In genomic region chr2:61670591-61671503, GRCh38 we compare ENCODE assay signal across 8 cellular contexts.
A peak's percentile ranks its signal among the peaks of the same experiment; 100 is the strongest.
DNase-seq lines count a peak whose midpoint lies in the region; ATAC-seq, FAIRE-seq and TF ChIP-seq lines count a peak whose summit lies in the region.

No MANE protein-coding gene starts in this region.

- H4K20me1 ChIP-seq in Loucy (ENCODE audit: insufficient read depth, low read length, poor library complexity, severe bottlenecking) (no peaks in the 10 kb centered on the region), K562 (replicated peaks; ENCODE audit: control insufficient read depth, insufficient read depth, low read length) (no peaks in the 10 kb centered on the region)

- POLR2A ChIA-PET in K562 (lab: Yijun Ruan, JAX), result interaction anchor here (0.5 to 1.6 kb wide), 2 partner anchors 12 to 201 kb away, joined by 3 to 4 read pairs; no protein-coding TSS in a partner anchor

- H3K27me3 Mint-ChIP-seq in stimulated activated naive B cell treated with anti-CD40 and anti-IgM and Interleukin-4, amounts not matched to agents 10 μg/mL and 1 μg/mL and 100 μg/mL, for 72 hours, result no peaks in the 10 kb centered on the region

- peaks cover 0 to 9% of the 10 kb centered on the region in 2 donors for H3K36me3 Mint-ChIP-seq in stimulated activated naive B cell treated with anti-CD40 and anti-IgM and Interleukin-4, amounts not matched to agents 10 μg/mL and 1 μg/mL and 100 μg/mL, for 72 hours

- no peaks in the 10 kb centered on the region for H3F3A ChIP-seq in Loucy (ENCODE audit: low read depth)

- peak; percentile 72 for ATAC-seq in GM21381 (IDR thresholded peaks at IDR 0.05; ENCODE audit: unreplicated experiment)
- ATAC-seq in K562, result peak; percentile 62
- peak; percentile 85 to 88 for ATAC-seq in stimulated activated naive B cell treated with anti-CD40 and anti-IgM and Interleukin-4, amounts not matched to agents 10 μg/mL and 1 μg/mL and 100 μg/mL, for 72 hours (replicated peaks)
- no peak for ATAC-seq in GM18861 (IDR thresholded peaks at IDR 0.05; ENCODE audit: unreplicated experiment)

- peak overlapping the region; percentile 69 to 73 for H3K4me3 Mint-ChIP-seq in stimulated activated naive B cell treated with anti-CD40 and anti-IgM and Interleukin-4, amounts not matched to agents 10 μg/mL and 1 μg/mL and 100 μg/mL, for 72 hours

- H3K79me2 ChIP-seq in Loucy (ENCODE audit: insufficient read depth, low read length) (no peaks in the 10 kb centered on the region), K562 (ENCODE audit: control insufficient read depth, insufficient read depth, low read length) (no peaks in the 10 kb centered on the region)

- H3K4me3 ChIP-seq in Loucy (ENCODE audit: low read length, poor library complexity, severe bottlenecking), result peak overlapping the region; percentile 63
- H3K4me3 ChIP-seq in K562, result no peak overlapping the region
- H3K4me3 ChIP-seq in kidney epithelial cell (ENCODE audit: low read depth, low read length), result no peak overlapping the region

- peak overlapping the region; percentile 23 for H3K9ac ChIP-seq in Loucy (ENCODE audit: low read depth, low read length, poor library complexity, severe bottlenecking)
- H3K9ac ChIP-seq in K562 (ENCODE audit: insufficient read depth in 1 of 2, low read depth in 2 of 2, low read length in 2 of 2), result no peak overlapping the region

- H3K27me3 ChIP-seq in Loucy (ENCODE audit: insufficient read depth, low read length, poor library complexity, severe bottlenecking), result no peaks in the 10 kb centered on the region
- no peaks in the 10 kb centered on the region for H3K27me3 ChIP-seq in K562 (ENCODE audit: control insufficient read depth in 2 of 2, insufficient read depth in 2 of 2, low read length in 2 of 2)
- H3K27me3 ChIP-seq in kidney epithelial cell (ENCODE audit: control insufficient read depth, insufficient read depth, low read length), result no peaks in the 10 kb centered on the region

- no peak for TF ChIP-seq POLR2A in K562 (conservative IDR thresholded peaks at IDR 0.05)

- H3K27ac ChIP-seq in K562 (ENCODE audit: extremely low read depth, low read depth, low read length), result no peak overlapping the region

- CTCF ChIA-PET in K562 (lab: Yijun Ruan, JAX; ENCODE audit: low intra/inter-chr PET ratio), result interaction anchor here (0.6 kb wide), 1 partner anchor 936 kb away, joined by 3 read pairs; no protein-coding TSS in a partner anchor

- H3K36me3 ChIP-seq in Loucy (ENCODE audit: insufficient read depth, low read length) (no peaks in the 10 kb centered on the region), K562 (ENCODE audit: control insufficient read depth, insufficient read depth, low read length) (no peaks in the 10 kb centered on the region), kidney epithelial cell (ENCODE audit: control insufficient read depth, insufficient read depth, low read length) (no peaks in the 10 kb centered on the region)

- no peaks in the 10 kb centered on the region for H3K9me1 ChIP-seq in K562 (ENCODE audit: control insufficient read depth, insufficient read depth, low read length)

- WGBS in K562 (ENCODE audit: insufficient coverage, low coverage, missing lambda C conversion rate), result 3% methylated on average over 3 of the region's 3 CpGs

- H3K9me2 ChIP-seq in Loucy (replicated peaks; ENCODE audit: low read depth, low read length), result no peaks in the 10 kb centered on the region

- BruUV-seq in K562 (replicated peaks; lab: Mats Ljungman, UMichigan), result no TSS peak

- peaks cover 9% of the 10 kb centered on the region for H3K4me1 ChIP-seq in Loucy (ENCODE audit: insufficient read depth, low read length, poor library complexity, severe bottlenecking)
- H3K4me1 ChIP-seq in K562 (replicated peaks in 1 of 2; ENCODE audit: control insufficient read depth in 2 of 2, insufficient read depth in 2 of 2, low read length in 2 of 2), result no peaks in the 10 kb centered on the region

- in situ Hi-C loops in K562 (cut with MboI), result no loop called here

- no peak for TF ChIP-seq EP300 in K562 (IDR thresholded peaks at IDR 0.05; ENCODE audit: low read length)

- peak; percentile 68 for FAIRE-seq in K562 (lab: Jason Lieb, UNC)

- H3K9me3 Mint-ChIP-seq in stimulated activated naive B cell treated with anti-CD40 and anti-IgM and Interleukin-4, amounts not matched to agents 10 μg/mL and 1 μg/mL and 100 μg/mL, for 72 hours, result peaks cover 12 to 17% of the 10 kb centered on the region in 2 donors

- H3K4me1 Mint-ChIP-seq in stimulated activated naive B cell treated with anti-CD40 and anti-IgM and Interleukin-4, amounts not matched to agents 10 μg/mL and 1 μg/mL and 100 μg/mL, for 72 hours, result peaks cover 4 to 20% of the 10 kb centered on the region in 2 donors

- H3K9me3 ChIP-seq in Loucy (ENCODE audit: insufficient read depth, low read depth, low read length), result peaks cover 11% of the 10 kb centered on the region; the same call in 1 of the 2 replicates
- H3K9me3 ChIP-seq in K562 (replicated peaks; ENCODE audit: control insufficient read depth, insufficient read depth, low read depth, low read length), result peaks cover 6% of the 10 kb centered on the region; the same call in 1 of the 2 replicates

- H2AFZ ChIP-seq in Loucy (ENCODE audit: low read length), result peak overlapping the region; percentile 73
- peak overlapping the region; percentile 61 for H2AFZ ChIP-seq in K562 (ENCODE audit: low read depth, low read length)

- no peak for TF ChIP-seq RAD21 in K562 (CRISPR knock-in tag; conservative IDR thresholded peaks at IDR 0.05 in 1 of 2, IDR thresholded peaks at IDR 0.05 in 1 of 2)

- H3K4me2 ChIP-seq in Loucy (ENCODE audit: low read depth, low read length, poor library complexity, severe bottlenecking) (peak overlapping the region; percentile 60), K562 (ENCODE audit: insufficient read depth, low read length) (no peak overlapping the region)

- intact Hi-C loops in K562 (cut with micrococcal nuclease), result no loop called here

- DNase-seq in DMS114 treated with DMSO at 0.1 percent for 48 hours (lab: John Stamatoyannopoulos, UW; ENCODE audit: unreplicated experiment) (peak; percentile 7), K562 (ENCODE audit: extremely low read depth in 1 of 4, low spot score in 3 of 4) (peak in 1 of 4 experiments; percentile 23), kidney epithelial cell (ENCODE audit: low read depth) (peak; percentile 23), HK-2 (ENCODE audit: unreplicated experiment) (no peak)
- peak; percentile 6 for DNase-seq in stimulated activated naive B cell treated with anti-CD40 and anti-IgM and Interleukin-4, amounts not matched to agents 10 μg/mL and 1 μg/mL and 100 μg/mL, for 72 hours

- TF ChIP-seq CTCF in Loucy (conservative IDR thresholded peaks at IDR 0.05; ENCODE audit: low read length) (no peak), K562 (IDR thresholded peaks at IDR 0.05 in 2 of 3, conservative IDR thresholded peaks at IDR 0.05 in 1 of 3; ENCODE audit: insufficient read depth in 2 of 3, low read depth in 1 of 3, low read length in 3 of 3) (no peak), kidney epithelial cell (IDR thresholded peaks at IDR 0.05; ENCODE audit: insufficient read depth, low read length, poor library complexity, severe bottlenecking) (no peak)

- H3K27ac Mint-ChIP-seq in stimulated activated naive B cell treated with anti-CD40 and anti-IgM and Interleukin-4, amounts not matched to agents 10 μg/mL and 1 μg/mL and 100 μg/mL, for 72 hours, result peak overlapping the region; percentile 88

TF ChIP-seq in K562, 482 proteins besides CTCF, POLR2A, EP300 and RAD21:
- no peak for TF ChIP-seq LARP7 (IDR thresholded peaks at IDR 0.05)
- 0 out of 2 replicates have a peak, but pooled peaks have one; percentile 22 for TF ChIP-seq ZNF766 (CRISPR knock-in tag; conservative IDR thresholded peaks at IDR 0.05)
- TF ChIP-seq, protein P1, sequence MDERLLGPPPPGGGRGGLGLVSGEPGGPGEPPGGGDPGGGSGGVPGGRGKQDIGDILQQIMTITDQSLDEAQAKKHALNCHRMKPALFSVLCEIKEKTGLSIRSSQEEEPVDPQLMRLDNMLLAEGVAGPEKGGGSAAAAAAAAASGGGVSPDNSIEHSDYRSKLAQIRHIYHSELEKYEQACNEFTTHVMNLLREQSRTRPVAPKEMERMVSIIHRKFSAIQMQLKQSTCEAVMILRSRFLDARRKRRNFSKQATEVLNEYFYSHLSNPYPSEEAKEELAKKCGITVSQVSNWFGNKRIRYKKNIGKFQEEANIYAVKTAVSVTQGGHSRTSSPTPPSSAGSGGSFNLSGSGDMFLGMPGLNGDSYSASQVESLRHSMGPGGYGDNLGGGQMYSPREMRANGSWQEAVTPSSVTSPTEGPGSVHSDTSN (CRISPR knock-in tag; IDR thresholded peaks at IDR 0.05; ENCODE audit: low read depth), result no peak
- TF ChIP-seq, protein P1 (tag; conservative IDR thresholded peaks at IDR 0.05; ENCODE audit: low read depth), result 0 out of 2 replicates have a peak, but pooled peaks have one; percentile 7
